Comparison of ENCODE assay signal across 8 cellular contexts in genomic region chr7:54888067-54888735, GRCh38.
A peak's percentile ranks its signal among the peaks of the same experiment; 100 is the strongest.
DNase-seq lines count a peak whose midpoint lies in the region; ATAC-seq and TF ChIP-seq lines count a peak whose summit lies in the region.

No MANE protein-coding gene starts in this region.

- H3K4me1 Mint-ChIP-seq in GM23338, result peaks cover 4% of the 10 kb centered on the region; the same call in 2 of the 3 replicates
- H3K4me1 Mint-ChIP-seq in natural killer cell treated with Interleukin-12 subunit alpha and Interleukin-12 subunit beta and Interleukin-15 and Interleukin-18, amount 100 ng/mL, for 72 hours (ENCODE audit: low read depth in 2 of 2), result no peaks in the 10 kb centered on the region
- H3K4me1 Mint-ChIP-seq in activated CD4-positive, alpha-beta T cell treated with anti-CD3 and anti-CD28 coated beads for 36 hours, result no peaks in the 10 kb centered on the region

- CTCF ChIA-PET in activated CD4-positive, alpha-beta T cell treated with anti-CD3 and anti-CD28 coated beads for 36 hours (lab: Charles Lee), result no interaction called here

- H3K9ac ChIP-seq in iPS-18a (ENCODE audit: low read length) (peak overlapping the region; percentile 28), rectal smooth muscle tissue (ENCODE audit: low read length) (no peak overlapping the region)

- ATAC-seq in GM23338, result peak; percentile 98
- no peak for ATAC-seq in natural killer cell treated with Interleukin-12 subunit alpha and Interleukin-12 subunit beta and Interleukin-15 and Interleukin-18, amount 100 ng/mL, for 72 hours
- no peak for ATAC-seq in activated CD4-positive, alpha-beta T cell treated with anti-CD3 and anti-CD28 coated beads for 36 hours

- H4K20me1 ChIP-seq in GM23338 (replicated peaks; ENCODE audit: insufficient read depth), result no peaks in the 10 kb centered on the region

- no peaks in the 10 kb centered on the region for H3K36me3 ChIP-seq in GM23338 (ENCODE audit: insufficient read depth)
- H3K36me3 ChIP-seq in brain microvascular endothelial cell (replicated peaks), result no peaks in the 10 kb centered on the region
- H3K36me3 ChIP-seq in iPS-18a (ENCODE audit: control insufficient read depth, low read depth, low read length), result no peaks in the 10 kb centered on the region
- no peaks in the 10 kb centered on the region for H3K36me3 ChIP-seq in rectal smooth muscle tissue (ENCODE audit: control insufficient read depth, insufficient read depth, low read length)

- H3K9me3 ChIP-seq in iPS-18a (ENCODE audit: control insufficient read depth, low read depth, low read length), result no peaks in the 10 kb centered on the region

- H3K9me2 ChIP-seq in GM23338 (ENCODE audit: insufficient read depth), result no peaks in the 10 kb centered on the region

- H2AFZ ChIP-seq in GM23338, result peak overlapping the region; percentile 99

- H3K4me1 ChIP-seq in GM23338 (ENCODE audit: insufficient read depth), result peaks cover 6% of the 10 kb centered on the region; the same call in 1 of the 2 replicates
- peaks cover 4% of the 10 kb centered on the region for H3K4me1 ChIP-seq in iPS-18a (ENCODE audit: control insufficient read depth, low read depth, low read length)
- peaks cover 3% of the 10 kb centered on the region for H3K4me1 ChIP-seq in rectal smooth muscle tissue (ENCODE audit: control insufficient read depth, insufficient read depth, low read length)

- H3K9me3 Mint-ChIP-seq in GM23338, result no peaks in the 10 kb centered on the region
- peaks cover 5% of the 10 kb centered on the region for H3K9me3 Mint-ChIP-seq in natural killer cell treated with Interleukin-12 subunit alpha and Interleukin-12 subunit beta and Interleukin-15 and Interleukin-18, amount 100 ng/mL, for 72 hours
- no peaks in the 10 kb centered on the region for H3K9me3 Mint-ChIP-seq in activated CD4-positive, alpha-beta T cell treated with anti-CD3 and anti-CD28 coated beads for 36 hours (ENCODE audit: low read depth)

- in situ Hi-C loops in brain microvascular endothelial cell (cut with HindIII; ENCODE audit: low pct_ligation_motif_present, low sequenced_read_pairs), result no loop called here

- H3K36me3 Mint-ChIP-seq in GM23338 (ENCODE audit: low read depth), result no peaks in the 10 kb centered on the region
- no peaks in the 10 kb centered on the region for H3K36me3 Mint-ChIP-seq in natural killer cell treated with Interleukin-12 subunit alpha and Interleukin-12 subunit beta and Interleukin-15 and Interleukin-18, amount 100 ng/mL, for 72 hours
- no peaks in the 10 kb centered on the region for H3K36me3 Mint-ChIP-seq in activated CD4-positive, alpha-beta T cell treated with anti-CD3 and anti-CD28 coated beads for 36 hours (ENCODE audit: low read depth)

- peak overlapping the region; percentile 71 for H3K4me3 Mint-ChIP-seq in GM23338
- no peak overlapping the region for H3K4me3 Mint-ChIP-seq in natural killer cell treated with Interleukin-12 subunit alpha and Interleukin-12 subunit beta and Interleukin-15 and Interleukin-18, amount 100 ng/mL, for 72 hours
- no peak overlapping the region for H3K4me3 Mint-ChIP-seq in activated CD4-positive, alpha-beta T cell treated with anti-CD3 and anti-CD28 coated beads for 36 hours

- TF ChIP-seq CTCF in GM23338 (conservative IDR thresholded peaks at IDR 0.05; ENCODE audit: low read depth in 2 of 2) (no peak), brain microvascular endothelial cell (IDR thresholded peaks at IDR 0.05; ENCODE audit: low read depth, low read length, missing control alignments) (no peak)

- POLR2A ChIA-PET in activated CD4-positive, alpha-beta T cell treated with anti-CD3 and anti-CD28 coated beads for 36 hours (lab: Charles Lee), result no interaction called here

- H3K4me2 ChIP-seq in GM23338, result peak overlapping the region; percentile 89

- H3K27me3 ChIP-seq in GM23338 (ENCODE audit: insufficient read depth) (peaks cover 19% of the 10 kb centered on the region), brain microvascular endothelial cell (replicated peaks) (no peaks in the 10 kb centered on the region), iPS-18a (ENCODE audit: control insufficient read depth, insufficient read depth, low read length) (peaks cover 17% of the 10 kb centered on the region), rectal smooth muscle tissue (ENCODE audit: control insufficient read depth, insufficient read depth, low read length) (no peaks in the 10 kb centered on the region)

- intact Hi-C loops in activated CD4-positive, alpha-beta T cell treated with anti-CD3 and anti-CD28 coated beads for 36 hours (cut with DNase I, micrococcal nuclease), result no loop called here

- H3K79me2 ChIP-seq in GM23338 (replicated peaks; ENCODE audit: insufficient read depth), result no peaks in the 10 kb centered on the region

- H3K4me3 ChIP-seq in GM23338 (peak overlapping the region; percentile 70), brain microvascular endothelial cell (ENCODE audit: low read depth, low read length) (peak overlapping the region; percentile 61), iPS-18a (ENCODE audit: low read length) (peak overlapping the region; percentile 57), rectal smooth muscle tissue (ENCODE audit: low read length) (peak overlapping the region; percentile 22)

- H3K27me3 Mint-ChIP-seq in GM23338 (ENCODE audit: insufficient read depth, low read depth, poor library complexity), result peaks cover 4% of the 10 kb centered on the region
- peaks cover 5 to 38% of the 10 kb centered on the region in 2 donors for H3K27me3 Mint-ChIP-seq in natural killer cell treated with Interleukin-12 subunit alpha and Interleukin-12 subunit beta and Interleukin-15 and Interleukin-18, amount 100 ng/mL, for 72 hours
- H3K27me3 Mint-ChIP-seq in activated CD4-positive, alpha-beta T cell treated with anti-CD3 and anti-CD28 coated beads for 36 hours, result peaks cover 17% of the 10 kb centered on the region

- H3K27ac ChIP-seq in GM23338 (ENCODE audit: low read depth) (no peak overlapping the region), brain microvascular endothelial cell (no peak overlapping the region), iPS-18a (ENCODE audit: low read length) (no peak overlapping the region), rectal smooth muscle tissue (ENCODE audit: low read depth, low read length) (no peak overlapping the region)

- H3K27ac Mint-ChIP-seq in GM23338, result no peak overlapping the region
- H3K27ac Mint-ChIP-seq in natural killer cell treated with Interleukin-12 subunit alpha and Interleukin-12 subunit beta and Interleukin-15 and Interleukin-18, amount 100 ng/mL, for 72 hours, result no peak overlapping the region
- H3K27ac Mint-ChIP-seq in activated CD4-positive, alpha-beta T cell treated with anti-CD3 and anti-CD28 coated beads for 36 hours, result no peak overlapping the region

- H3F3A ChIP-seq in GM23338 (replicated peaks; ENCODE audit: low read depth), result no peaks in the 10 kb centered on the region

- DNase-seq in GM23338 (ENCODE audit: low spot score) (peak; percentile 59), brain microvascular endothelial cell (no peak), NCI-H1930 (lab: John Stamatoyannopoulos, UW) (no peak)
- DNase-seq in natural killer cell treated with Interleukin-12 subunit alpha and Interleukin-12 subunit beta and Interleukin-15 and Interleukin-18, amount 100 ng/mL, for 72 hours (ENCODE audit: low spot score), result no peak
- DNase-seq in activated CD4-positive, alpha-beta T cell treated with anti-CD3 and anti-CD28 coated beads for 36 hours, result no peak
- no peak for DNase-seq in stimulated activated CD4-positive, alpha-beta T cell treated with anti-CD3 and anti-CD28 coated beads, Interleukin-2, amount 100 ng/mL, for 48 hours

TF ChIP-seq in GM23338, 12 proteins besides CTCF, POLR2A, EP300 and RAD21:
- TF ChIP-seq REST (IDR thresholded peaks at IDR 0.05; ENCODE audit: unreplicated experiment) (no peak), ZNF114 (CRISPR knock-in tag; IDR thresholded peaks at IDR 0.05) (no peak), EZH2 (IDR thresholded peaks at IDR 0.05; ENCODE audit: low read depth, unreplicated experiment) (no peak), NANOG (IDR thresholded peaks at IDR 0.05; ENCODE audit: borderline replicate concordance) (no peak), JUNB (IDR thresholded peaks at IDR 0.05; ENCODE audit: unreplicated experiment) (no peak)
